ENCODE assay signal across 8 cellular contexts in the genomic region with DNA sequence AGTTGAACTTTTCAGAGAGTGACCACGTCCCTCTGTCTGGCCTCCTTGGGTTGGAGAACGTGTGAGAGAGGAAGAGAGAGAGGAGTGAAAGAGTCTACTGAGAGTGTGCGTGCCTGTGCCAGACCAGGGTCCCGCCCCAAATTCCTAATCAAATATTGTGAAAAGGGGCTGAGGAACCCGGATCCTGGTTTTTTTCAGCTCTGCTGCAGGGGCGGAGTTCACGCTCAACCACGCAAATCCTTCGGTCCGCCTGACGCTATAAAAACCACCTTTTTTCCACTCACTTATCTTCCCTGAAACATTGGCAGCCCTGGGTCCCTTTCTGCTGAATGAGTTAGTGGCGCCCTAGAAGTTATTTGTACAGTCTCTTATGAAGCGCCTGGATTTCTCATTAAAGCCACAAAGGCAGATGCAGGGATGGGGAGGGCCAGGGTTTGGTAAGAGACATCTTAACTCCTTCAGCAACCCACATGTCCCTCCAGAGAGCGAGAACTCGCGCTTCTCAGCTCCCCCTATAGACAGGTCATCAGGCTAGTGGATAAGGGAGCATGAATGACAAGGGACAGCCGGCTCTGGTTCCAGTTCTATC. TPM values are rescaled to one million over a fixed set of nuclear protein-coding genes. Genes with fewer than 3 reads are reported as not detected.
A peak's percentile ranks its signal among the peaks of the same experiment; 100 is the strongest.
DNase-seq lines count a peak whose midpoint lies in the region; ATAC-seq, FAIRE-seq and TF ChIP-seq lines count a peak whose summit lies in the region.

TSS of gene FMOD (minus strand) at position 86 of the 589 bp plus-strand sequence. CDS start 2,852 bp downstream, outside the sequence.

- no peaks in the 10 kb centered on the region for H3K27me3 ChIP-seq in Karpas-422 (ENCODE audit: low read length)
- H3K27me3 ChIP-seq in esophagus (ENCODE audit: control insufficient read depth in 1 of 2, insufficient read depth in 2 of 2, low read length in 2 of 2) = no peaks in the 10 kb centered on the region
- peaks cover 85% of the 10 kb centered on the region for H3K27me3 ChIP-seq in PC-3 (ENCODE audit: low read length)

- peak; percentile 63 for DNase-seq in AG10803 (ENCODE audit: low read depth)
- DNase-seq in Karpas-422 = peak; percentile 73
- DNase-seq in naive thymus-derived CD8-positive, alpha-beta T cell = no peak
- DNase-seq in H4 (ENCODE audit: low spot score) = no peak
- DNase-seq in PC-3 = no peak
- no peak for DNase-seq in HTR-8/SVneo (ENCODE audit: insufficient read length, low spot score)

- H3K4me3 ChIP-seq in AG10803 (ENCODE audit: low read length) = peak within 1 kb of the TSS; percentile 34
- peak within 1 kb of the TSS; percentile 55 for H3K4me3 ChIP-seq in Karpas-422 (ENCODE audit: low read length)
- H3K4me3 ChIP-seq in esophagus (ENCODE audit: low read depth in 1 of 2, low read length in 2 of 2) = no peak within 1 kb of the TSS
- H3K4me3 ChIP-seq in PC-3 (ENCODE audit: low read length) = no peak within 1 kb of the TSS

- H3K36me3 ChIP-seq in Karpas-422 (ENCODE audit: insufficient read depth, low read length) (no peaks in the 10 kb centered on the region), esophagus (ENCODE audit: control insufficient read depth in 2 of 2, insufficient read depth in 2 of 2, low read length in 1 of 2) (no peaks in the 10 kb centered on the region), PC-3 (ENCODE audit: low read depth, low read length) (no peaks in the 10 kb centered on the region)

- 10 to 12% methylated on average over 17 of the region's 17 CpGs for WGBS in esophagus, 2 donors

- intact Hi-C loops in PC-3 (cut with micrococcal nuclease) = no loop called here

- H3K27ac Mint-ChIP-seq in naive thymus-derived CD8-positive, alpha-beta T cell = no peak within 1 kb of the TSS

- H2AFZ ChIP-seq in Karpas-422 (ENCODE audit: low read length) (peak within 1 kb of the TSS; percentile 99), PC-3 (ENCODE audit: low read length) (no peak within 1 kb of the TSS)

- no peaks in the 10 kb centered on the region for H3K36me3 Mint-ChIP-seq in naive thymus-derived CD8-positive, alpha-beta T cell

- H3K9me3 ChIP-seq in Karpas-422 (ENCODE audit: low read length) (no peaks in the 10 kb centered on the region), esophagus (ENCODE audit: control insufficient read depth in 2 of 2, insufficient read depth in 1 of 2, low read depth in 1 of 2, low read length in 1 of 2) (peaks cover 0 to 3% of the 10 kb centered on the region in 2 donors), PC-3 (ENCODE audit: low read length) (no peaks in the 10 kb centered on the region)

- H3K9me2 ChIP-seq in Karpas-422 (replicated peaks; ENCODE audit: insufficient read depth, low read length) (no peaks in the 10 kb centered on the region), PC-3 (replicated peaks; ENCODE audit: low read length) (no peaks in the 10 kb centered on the region)

- FAIRE-seq in HTR-8/SVneo (lab: Jason Lieb, UNC) = no peak

- peaks cover 0 to 9% (median 2%) of the 10 kb centered on the region in 4 donors for H3K4me1 Mint-ChIP-seq in naive thymus-derived CD8-positive, alpha-beta T cell

- H3F3A ChIP-seq in PC-3 (ENCODE audit: low read length, unreplicated experiment) = no peaks in the 10 kb centered on the region

- H3K79me2 ChIP-seq in Karpas-422 (ENCODE audit: low read length) (no peaks in the 10 kb centered on the region), PC-3 (ENCODE audit: low read length) (no peaks in the 10 kb centered on the region)

- CTCF ChIA-PET in PC-3 (lab: Charles Lee) = no interaction called here

- POLR2A ChIA-PET in naive thymus-derived CD8-positive, alpha-beta T cell (lab: Charles Lee) = no interaction called here
- POLR2A ChIA-PET in PC-3 (lab: Charles Lee; ENCODE audit: unreplicated experiment) = no interaction called here

- H3K27ac ChIP-seq in Karpas-422 (ENCODE audit: low read length) (no peak within 1 kb of the TSS), esophagus (ENCODE audit: low read depth in 2 of 2, low read length in 1 of 2) (peak within 1 kb of the TSS; percentile 16 to 55), PC-3 (ENCODE audit: low read length) (no peak within 1 kb of the TSS)

- H3K4me2 ChIP-seq in Karpas-422 (ENCODE audit: low read depth, low read length, poor library complexity, severe bottlenecking) = peak within 1 kb of the TSS; percentile 75
- H3K4me2 ChIP-seq in PC-3 (ENCODE audit: low read length) = no peak within 1 kb of the TSS

- H3K4me1 ChIP-seq in Karpas-422 (ENCODE audit: low read length) = peaks cover 19% of the 10 kb centered on the region
- no peaks in the 10 kb centered on the region for H3K4me1 ChIP-seq in esophagus (ENCODE audit: control insufficient read depth in 2 of 2, insufficient read depth in 2 of 2, low read length in 1 of 2)
- H3K4me1 ChIP-seq in PC-3 (ENCODE audit: insufficient read depth, low read length) = no peaks in the 10 kb centered on the region

- H3K27me3 Mint-ChIP-seq in naive thymus-derived CD8-positive, alpha-beta T cell = peaks cover 17 to 58% (median 32%) of the 10 kb centered on the region in 5 donors

- ATAC-seq in naive thymus-derived CD8-positive, alpha-beta T cell = peak in 1 of 2 donors; percentile 46
- ATAC-seq in GM21786 (IDR thresholded peaks at IDR 0.05; ENCODE audit: unreplicated experiment) (no peak), PC-3 (no peak; the same call in 1 of the 2 replicates)

- no peaks in the 10 kb centered on the region for H3K9me3 Mint-ChIP-seq in naive thymus-derived CD8-positive, alpha-beta T cell

- no TSS peak for BruUV-seq in PC-3 (replicated peaks; lab: Mats Ljungman, UMichigan)

- H3K4me3 Mint-ChIP-seq in naive thymus-derived CD8-positive, alpha-beta T cell = peak within 1 kb of the TSS in 7 of 10 donors; percentile 26 to 65 (median 54)

- H4K20me1 ChIP-seq in Karpas-422 (ENCODE audit: insufficient read depth, low read depth, low read length) = no peaks in the 10 kb centered on the region
- H4K20me1 ChIP-seq in PC-3 (ENCODE audit: low read length) = no peaks in the 10 kb centered on the region

- H3K9ac ChIP-seq in Karpas-422 (ENCODE audit: low read length) (peak within 1 kb of the TSS; percentile 54), PC-3 (ENCODE audit: low read length) (no peak within 1 kb of the TSS)

- TF ChIP-seq CTCF in AG10803 (conservative IDR thresholded peaks at IDR 0.05; ENCODE audit: low read length) (peak; percentile 22; the same call in 1 of the 2 replicates), PC-3 (conservative IDR thresholded peaks at IDR 0.05; ENCODE audit: low read depth, low read length) (no peak; the same call in 1 of the 2 replicates)

RNA-seq across cellular contexts. Expression of gene FMOD, which starts in this region (rescaled TPM):
- total RNA-seq in Karpas-422 (2014; rRNA removed; shearing (Covaris generic); ENCODE audit: low replicate concordance) = 2.2 and 3.6 TPM in 2 replicates
- polyA plus RNA-seq in esophagus = 1 to 10 TPM; 1.7 to 4.4 TPM
- total RNA-seq in naive thymus-derived CD8-positive, alpha-beta T cell = not detected
- polyA plus RNA-seq in naive thymus-derived CD8-positive, alpha-beta T cell = not detected
- 0.10 TPM in 1 of 2 replicates, not detected in the other for total RNA-seq in H4 (2014; rRNA removed; shearing (Covaris generic))
- not detected in 2 replicates for total RNA-seq in PC-3 (2014; rRNA removed)

Comparison
In these comparisons a context has a peak if more than half of its experiments do, and no peak if none do; other contexts are left out.
1. DNase-seq: peak in AG10803 (single experiment) and Karpas-422 (single experiment); none in naive thymus-derived CD8-positive, alpha-beta T cell (0 of 10), H4 (single experiment), PC-3 (single experiment) and HTR-8/SVneo (single experiment).
2. H3K4me3 ChIP-seq: peak in AG10803 (single experiment) and Karpas-422 (single experiment); none in esophagus (0 of 2) and PC-3 (single experiment).
3. H3K27ac ChIP-seq: peak in esophagus (2 of 2); none in Karpas-422 (single experiment) and PC-3 (single experiment).